ENCODE assay signal across 9 cellular contexts in genomic region chr1:159197767-159198557, GRCh38. TPM values are rescaled to one million over a fixed set of nuclear protein-coding genes. Genes with fewer than 3 reads are reported as not detected.
A peak's percentile ranks its signal among the peaks of the same experiment; 100 is the strongest.
DNase-seq lines count a peak whose midpoint lies in the region; ATAC-seq and TF ChIP-seq lines count a peak whose summit lies in the region.
"Had no signal": no experiment of that assay in that cellular context is flagged by ENCODE, and none has a peak within 500 bp of the region (broad histone marks: within the 10 kb centered on the region; RNA-seq: fewer than 3 reads in every experiment).

No MANE protein-coding gene starts in this region.

- CTCF ChIA-PET in activated CD8-positive, alpha-beta T cell treated with anti-CD3 and anti-CD28 coated beads, Interleukin-2, amount 10 ng/mL, durations not matched to agents 7 days and 5 days (lab: Charles Lee) = interaction anchor here (0.6 to 5.2 kb wide), 14 partner anchors 9 to 1716 kb away, joined by 3 to 36 read pairs (median 3); no protein-coding TSS in a partner anchor

- H3K4me1 Mint-ChIP-seq in activated CD8-positive, alpha-beta T cell treated with anti-CD3 and anti-CD28 coated beads, Interleukin-2, amount 10 ng/mL, durations not matched to agents 7 days and 5 days (ENCODE audit: low read depth) = peaks cover 10% of the 10 kb centered on the region
- H3K4me1 Mint-ChIP-seq in nephron progenitor cell = peaks cover 42% of the 10 kb centered on the region

- no peaks in the 10 kb centered on the region for H3K9me3 Mint-ChIP-seq in activated CD8-positive, alpha-beta T cell treated with anti-CD3 and anti-CD28 coated beads, Interleukin-2, amount 10 ng/mL, durations not matched to agents 7 days and 5 days (ENCODE audit: insufficient read depth)
- no peaks in the 10 kb centered on the region for H3K9me3 Mint-ChIP-seq in nephron progenitor cell

- H3K27me3 ChIP-seq in esophagus muscularis mucosa (peaks cover 0 to 23% (median 0%) of the 10 kb centered on the region in 4 donors), upper lobe of left lung (no peaks in the 10 kb centered on the region)

- H3K36me3 ChIP-seq in esophagus muscularis mucosa (peaks cover 0 to 17% (median 0%) of the 10 kb centered on the region in 4 donors), upper lobe of left lung (no peaks in the 10 kb centered on the region)

- no peak overlapping the region for H3K4me3 Mint-ChIP-seq in activated CD8-positive, alpha-beta T cell treated with anti-CD3 and anti-CD28 coated beads, Interleukin-2, amount 10 ng/mL, durations not matched to agents 7 days and 5 days
- no peak overlapping the region for H3K4me3 Mint-ChIP-seq in nephron progenitor cell

- TF ChIP-seq POLR2A in esophagus muscularis mucosa (IDR thresholded peaks at IDR 0.05; ENCODE audit: low read depth) (no peak), upper lobe of left lung (IDR thresholded peaks at IDR 0.05) (no peak)

- TF ChIP-seq CTCF in esophagus muscularis mucosa (IDR thresholded peaks at IDR 0.05) = peak; percentile 84 to 87 (median 85)
- TF ChIP-seq CTCF in nephron progenitor cell (IDR thresholded peaks at IDR 0.05) = peak; percentile 87
- TF ChIP-seq CTCF in upper lobe of left lung (IDR thresholded peaks at IDR 0.05) = peak; percentile 77 to 90 (median 85)

- peaks cover 20% of the 10 kb centered on the region for H3K27me3 Mint-ChIP-seq in activated CD8-positive, alpha-beta T cell treated with anti-CD3 and anti-CD28 coated beads, Interleukin-2, amount 10 ng/mL, durations not matched to agents 7 days and 5 days (ENCODE audit: low read depth)
- peaks cover 19% of the 10 kb centered on the region for H3K27me3 Mint-ChIP-seq in nephron progenitor cell (ENCODE audit: low read depth, poor library complexity)

- POLR2A ChIA-PET in activated CD8-positive, alpha-beta T cell treated with anti-CD3 and anti-CD28 coated beads, Interleukin-2, amount 10 ng/mL, durations not matched to agents 7 days and 5 days (lab: Charles Lee) = interaction anchor here (1.0 kb wide), 1 partner anchor 65 kb away, joined by 3 read pairs; no protein-coding TSS in a partner anchor

- WGBS in esophagus muscularis mucosa = 33% methylated on average over 9 of the region's 9 CpGs
- 28 to 31% methylated on average over 9 of the region's 9 CpGs for WGBS in upper lobe of left lung, 2 donors

- intact Hi-C loops in esophagus muscularis mucosa (cut with DNase I) = no loop called here

- H3K4me3 ChIP-seq in esophagus muscularis mucosa = peak overlapping the region in 2 of 4 donors; percentile 30 to 34
- H3K4me3 ChIP-seq in upper lobe of left lung = no peak overlapping the region

- H3K9me3 ChIP-seq in esophagus muscularis mucosa (no peaks in the 10 kb centered on the region), upper lobe of left lung (no peaks in the 10 kb centered on the region)

- H3K27ac ChIP-seq in esophagus muscularis mucosa (replicated peaks in 1 of 4) = no peak overlapping the region
- no peak overlapping the region for H3K27ac ChIP-seq in upper lobe of left lung

- no peaks in the 10 kb centered on the region for H3K4me1 ChIP-seq in esophagus muscularis mucosa
- peaks cover 5 to 20% (median 12%) of the 10 kb centered on the region in 4 donors for H3K4me1 ChIP-seq in upper lobe of left lung

- TF ChIP-seq EP300 in esophagus muscularis mucosa (IDR thresholded peaks at IDR 0.05) (no peak), upper lobe of left lung (IDR thresholded peaks at IDR 0.05) (no peak)

- DNase-seq in CD1c-positive myeloid dendritic cell (ENCODE audit: extremely low spot score) (peak; percentile 84), NCI-H446 treated with DMSO at 0.1 percent for 48 hours (lab: John Stamatoyannopoulos, UW) (peak; percentile 61), esophagus muscularis mucosa (ENCODE audit: extremely low spot score) (no peak), nephron progenitor cell (peak; percentile 85), upper lobe of left lung (peak in 1 of 2 donors; percentile 65)
- DNase-seq in activated CD8-positive, alpha-beta T cell treated with anti-CD3 and anti-CD28 coated beads, Interleukin-2, amount 10 ng/mL, durations not matched to agents 7 days and 5 days = peak; percentile 63

- no peak overlapping the region for H3K27ac Mint-ChIP-seq in activated CD8-positive, alpha-beta T cell treated with anti-CD3 and anti-CD28 coated beads, Interleukin-2, amount 10 ng/mL, durations not matched to agents 7 days and 5 days
- H3K27ac Mint-ChIP-seq in nephron progenitor cell = no peak overlapping the region

- H3K36me3 Mint-ChIP-seq in activated CD8-positive, alpha-beta T cell treated with anti-CD3 and anti-CD28 coated beads, Interleukin-2, amount 10 ng/mL, durations not matched to agents 7 days and 5 days (ENCODE audit: low read depth) = no peaks in the 10 kb centered on the region
- no peaks in the 10 kb centered on the region for H3K36me3 Mint-ChIP-seq in nephron progenitor cell (ENCODE audit: low read depth)

- ATAC-seq in GM18909 (IDR thresholded peaks at IDR 0.05; ENCODE audit: poor library complexity, unreplicated experiment) = peak; percentile 79
- ATAC-seq in HG03175 (IDR thresholded peaks at IDR 0.05; ENCODE audit: unreplicated experiment) = peak; percentile 85
- peak; percentile 78 for ATAC-seq in activated CD8-positive, alpha-beta T cell treated with anti-CD3 and anti-CD28 coated beads, Interleukin-2, amount 10 ng/mL, durations not matched to agents 7 days and 5 days
- peak; percentile 70 to 82 for ATAC-seq in upper lobe of left lung (ENCODE audit: low FRiP score in 2 of 2)

RNA-seq across cellular contexts. Expression of gene ACKR1, which starts 6.7 kb away (rescaled TPM):
- total RNA-seq in activated CD8-positive, alpha-beta T cell treated with anti-CD3 and anti-CD28 coated beads, Interleukin-2, amount 10 ng/mL, durations not matched to agents 7 days and 5 days = not detected
- 100 to 1,000 TPM in 2 of 4 donors, 10 to 100 TPM in 2; 31.1 to 315 (median 128) TPM for total RNA-seq in esophagus muscularis mucosa
- total RNA-seq in upper lobe of left lung = 100 to 1,000 TPM in 1 of 6 donors, 10 to 100 TPM in 4, 1 to 10 TPM in 1; 2.1 to 133 (median 38.4) TPM
- total RNA-seq: T-helper 1 cell treated with Interleukin-12 subunit alpha and Interleukin-12 subunit beta and Interleukin-4 antibody, amounts not matched to agents 30 ng/mL and 1 ng/mL, for 36 hours had no signal

RNA-seq across cellular contexts. Expression of gene CADM3, which starts 26.5 kb away (rescaled TPM):
- not detected for total RNA-seq in activated CD8-positive, alpha-beta T cell treated with anti-CD3 and anti-CD28 coated beads, Interleukin-2, amount 10 ng/mL, durations not matched to agents 7 days and 5 days
- 10 to 100 TPM; 10.8 to 24.7 (median 20.4) TPM for total RNA-seq in esophagus muscularis mucosa
- 10 to 100 TPM in 1 of 6 donors, 1 to 10 TPM in 4, under 1 TPM in 1; 0.98 to 16.0 (median 2.0) TPM for total RNA-seq in upper lobe of left lung
- total RNA-seq: T-helper 1 cell treated with Interleukin-12 subunit alpha and Interleukin-12 subunit beta and Interleukin-4 antibody, amounts not matched to agents 30 ng/mL and 1 ng/mL, for 36 hours had no signal
